In the genomic region with DNA sequence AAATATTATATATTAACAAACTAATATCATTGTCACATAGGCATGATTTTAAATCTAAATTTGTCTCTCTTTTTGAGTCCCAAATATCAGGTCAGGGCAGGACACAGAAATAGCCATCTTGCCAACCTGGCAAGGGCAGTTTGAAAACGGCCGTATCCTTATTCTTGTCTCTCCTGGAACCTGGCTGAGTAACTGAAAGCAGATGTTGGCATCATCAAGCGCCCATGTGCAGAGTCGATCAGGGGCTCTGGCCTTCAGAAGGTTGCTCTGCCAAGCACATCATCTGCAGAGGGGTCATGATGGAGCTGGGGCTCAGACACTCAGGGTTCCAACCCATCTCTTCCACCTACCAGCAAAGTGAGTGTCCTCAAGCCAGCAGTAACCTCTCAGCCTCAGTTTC, we compare ENCODE assay signal across 25 cellular contexts. TPM values are rescaled to one million over a fixed set of nuclear protein-coding genes. Genes with fewer than 3 reads are reported as not detected.
"Had no signal": no experiment of that assay in that cellular context is flagged by ENCODE, and none has a peak within 500 bp of the region (broad histone marks: within the 10 kb centered on the region; RNA-seq: fewer than 3 reads in every experiment).

No MANE protein-coding gene starts in this region.

- DNase-seq: dermis blood vessel endothelial cell; dorsolateral prefrontal cortex; effector CD4-positive, alpha-beta T cell; effector memory CD4-positive, alpha-beta T cell; foreskin keratinocyte; heart right ventricle; hippocampal formation; left cardiac atrium; lower lobe of right lung; mesenchymal stem cell; mucosa of descending colon; naive thymus-derived CD4-positive, alpha-beta T cell had no signal

- H3K4me1 ChIP-seq: esophagus muscularis mucosa, foreskin keratinocyte, gastroesophageal sphincter, left lung, lower lobe of right lung had no signal

- H3K9me3 ChIP-seq: gastroesophageal sphincter, lower lobe of right lung had no signal

- H3K27me3 ChIP-seq: dorsolateral prefrontal cortex, esophagus muscularis mucosa, foreskin keratinocyte, gastroesophageal sphincter, heart right ventricle, left lung had no signal

- FAIRE-seq: colon, endothelial cell of umbilical vein, islet of Langerhans, keratinocyte had no signal

- ATAC-seq: foreskin keratinocyte; gastroesophageal sphincter; left lung; lower lobe of right lung; mucosa of descending colon; naive thymus-derived CD4-positive, alpha-beta T cell had no signal

- H3K4me3 ChIP-seq: coronary artery, dorsolateral prefrontal cortex, esophagus muscularis mucosa, gastroesophageal sphincter, heart right ventricle, left lung, lower lobe of right lung, mucosa of descending colon had no signal

- H3K27ac ChIP-seq: coronary artery, esophagus muscularis mucosa, foreskin keratinocyte, gastroesophageal sphincter, left lung, lower lobe of right lung had no signal

RNA-seq across cellular contexts. Expression of a gene that starts 55.2 kb away (rescaled TPM):
- total RNA-seq: dermis blood vessel endothelial cell; endothelial cell of umbilical vein; epithelial cell of proximal tubule; fibroblast of lung; fibroblast of villous mesenchyme; lung microvascular endothelial cell; mesenteric fat pad; naive thymus-derived CD4-positive, alpha-beta T cell had no signal
- polyA plus RNA-seq: endothelial cell of umbilical vein; fibroblast of lung; naive thymus-derived CD4-positive, alpha-beta T cell had no signal
